ENCODE assay signal across 20 cellular contexts in genomic region chr22:32780726-32781310, GRCh38. TPM values are rescaled to one million over a fixed set of nuclear protein-coding genes. Genes with fewer than 3 reads are reported as not detected.
DNase-seq lines count a peak whose midpoint lies in the region; ATAC-seq and TF ChIP-seq lines count a peak whose summit lies in the region.
"Had no signal": no experiment of that assay in that cellular context is flagged by ENCODE, and none has a peak within 500 bp of the region (broad histone marks: within the 10 kb centered on the region; RNA-seq: fewer than 3 reads in every experiment).

No MANE protein-coding gene starts in this region.

- H3K4me1 ChIP-seq in adipocyte (ENCODE audit: control insufficient read depth, insufficient read depth, low read length) (peaks cover 20% of the 10 kb centered on the region), mesenchymal stem cell (ENCODE audit: control insufficient read depth, insufficient read depth, low read depth, low read length) (peaks cover 3% of the 10 kb centered on the region)

- TF ChIP-seq CTCF in CD14-positive monocyte (IDR thresholded peaks at IDR 0.05), result no peak

- H3K36me3 Mint-ChIP-seq in CD14-positive monocyte, result no peaks in the 10 kb centered on the region

- no peak overlapping the region for H3K4me3 Mint-ChIP-seq in CD14-positive monocyte
- H3K4me3 Mint-ChIP-seq: HFFc6 had no signal

- H3K27ac ChIP-seq in mesenchymal stem cell (ENCODE audit: low read length, poor library complexity, severe bottlenecking), result no peak overlapping the region
- H3K27ac ChIP-seq: SJCRH30 had no signal

- H3K9me3 ChIP-seq in adipocyte (ENCODE audit: control insufficient read depth, low read length) (no peaks in the 10 kb centered on the region), mesenchymal stem cell (ENCODE audit: control insufficient read depth, low read length) (no peaks in the 10 kb centered on the region), MG63 (no peaks in the 10 kb centered on the region)
- H3K9me3 ChIP-seq: SJCRH30 had no signal

- no peaks in the 10 kb centered on the region for H3K27me3 ChIP-seq in adipocyte (replicated peaks; ENCODE audit: control insufficient read depth, insufficient read depth, low read length)
- no peaks in the 10 kb centered on the region for H3K27me3 ChIP-seq in mesenchymal stem cell (ENCODE audit: control insufficient read depth in 1 of 2, insufficient read depth in 1 of 2, low read length in 2 of 2)
- no peaks in the 10 kb centered on the region for H3K27me3 ChIP-seq in MG63
- H3K27me3 ChIP-seq: SJCRH30 had no signal

- no peaks in the 10 kb centered on the region for H3K79me1 ChIP-seq in mesenchymal stem cell (replicated peaks; ENCODE audit: low read length, poor library complexity, severe bottlenecking)

- H3K36me3 ChIP-seq in adipocyte (ENCODE audit: control insufficient read depth, insufficient read depth, low read length, severe bottlenecking) (no peaks in the 10 kb centered on the region), mesenchymal stem cell (ENCODE audit: control insufficient read depth in 1 of 2, insufficient read depth in 2 of 2, low read depth in 1 of 2, low read length in 2 of 2) (no peaks in the 10 kb centered on the region), MG63 (no peaks in the 10 kb centered on the region)
- H3K36me3 ChIP-seq: SJCRH30 had no signal

- H2BK5ac ChIP-seq in mesenchymal stem cell (ENCODE audit: low read depth, low read length, poor library complexity, severe bottlenecking), result no peak overlapping the region

- WGBS in mesenchymal stem cell, result 100% methylated on average over 2 of the region's 2 CpGs

- H4K8ac ChIP-seq in mesenchymal stem cell (ENCODE audit: low read length), result no peak overlapping the region

- H3K9ac ChIP-seq in adipocyte (ENCODE audit: low read length) (peak overlapping the region; percentile 65), mesenchymal stem cell (ENCODE audit: low read length) (no peak overlapping the region)

- no peak overlapping the region for H2BK15ac ChIP-seq in mesenchymal stem cell (ENCODE audit: low read depth, poor library complexity, severe bottlenecking)

- no peak overlapping the region for H3K14ac ChIP-seq in mesenchymal stem cell (ENCODE audit: low read length in 2 of 2)

- H2AFZ ChIP-seq in mesenchymal stem cell (ENCODE audit: low read depth, low read length), result no peak overlapping the region

- H2AK5ac ChIP-seq in mesenchymal stem cell (ENCODE audit: low read length, severe bottlenecking), result no peak overlapping the region

- H3K4me2 ChIP-seq in mesenchymal stem cell (ENCODE audit: low read length, poor library complexity, severe bottlenecking), result no peak overlapping the region

- H3K27me3 Mint-ChIP-seq in CD14-positive monocyte (ENCODE audit: low read depth in 3 of 3), result peaks cover 2 to 9% (median 3%) of the 10 kb centered on the region in 3 donors

- no peak overlapping the region for H3K23ac ChIP-seq in mesenchymal stem cell (ENCODE audit: low read length in 2 of 2)

- H4K91ac ChIP-seq in mesenchymal stem cell (ENCODE audit: low read length), result no peak overlapping the region

- DNase-seq in NCI-H82 (lab: John Stamatoyannopoulos, UW) (peak; percentile 40), NCI-H82 treated with DMSO at 0.1 percent for 48 hours (lab: John Stamatoyannopoulos, UW; ENCODE audit: unreplicated experiment) (no peak), adipocyte (ENCODE audit: low read depth) (no peak), mesenchymal stem cell (no peak), MG63 (no peak), inferior parietal cortex (ENCODE audit: extremely low spot score) (no peak), CD14-positive monocyte (ENCODE audit: low spot score) (no peak)
- DNase-seq: 8988T, GF-D8, GOT3, HFFc6, MV-4-11, NCI-H1417, NCI-H187 treated with DMSO at 0.1 percent for 48 hours, NCI-H2171, NCI-H446, NCI-H69, SJCRH30 had no signal

- peaks cover 10% of the 10 kb centered on the region for H3K4me1 Mint-ChIP-seq in CD14-positive monocyte

- H3K18ac ChIP-seq in mesenchymal stem cell (ENCODE audit: low read depth in 1 of 2, low read length in 2 of 2), result peak overlapping the region in 1 of 2 experiments; percentile 42

- H3K4me3 ChIP-seq in adipocyte (ENCODE audit: low read length) (no peak overlapping the region), mesenchymal stem cell (ENCODE audit: insufficient read depth in 1 of 2, low read depth in 1 of 2, low read length in 2 of 2) (no peak overlapping the region), MG63 (no peak overlapping the region)
- H3K4me3 ChIP-seq: SJCRH30 had no signal

- intact Hi-C loops in CD14-positive monocyte (cut with micrococcal nuclease), result no loop called here

- peak overlapping the region in 1 of 2 experiments; percentile 56 for H3K4ac ChIP-seq in mesenchymal stem cell (ENCODE audit: low read depth in 1 of 2, low read length in 2 of 2)

- peak overlapping the region; percentile 28 to 85 for H2BK12ac ChIP-seq in mesenchymal stem cell (ENCODE audit: low read length in 2 of 2)

- H3K9me3 Mint-ChIP-seq in CD14-positive monocyte, result peaks cover 0 to 5% (median 0%) of the 10 kb centered on the region in 7 donors
- H3K9me3 Mint-ChIP-seq: HFFc6 had no signal

- no peak for ATAC-seq in HG03139 (IDR thresholded peaks at IDR 0.05; ENCODE audit: unreplicated experiment)

- H3K27ac Mint-ChIP-seq in CD14-positive monocyte, result peak overlapping the region in 1 of 7 donors; percentile 73
- H3K27ac Mint-ChIP-seq: HFFc6 had no signal

- no peak overlapping the region for H2BK120ac ChIP-seq in mesenchymal stem cell (ENCODE audit: low read depth, low read length)

RNA-seq across cellular contexts. Expression of gene TIMP3, which starts 20.7 kb away (rescaled TPM):
- polyA plus RNA-seq in mesenchymal stem cell (2013, experiment 1 of 2), result 319 TPM
- 317 TPM for polyA plus RNA-seq in mesenchymal stem cell (2013, experiment 2 of 2)
- 63.3 and 67.5 TPM in 2 replicates for total RNA-seq in MG63 (2014; rRNA removed; shearing (Covaris generic); ENCODE audit: low replicate concordance)
- not detected for polyA plus RNA-seq in CD14-positive monocyte
- total RNA-seq: HT-29 had no signal
